ENCODE assay signal across 18 cellular contexts in the genomic region with DNA sequence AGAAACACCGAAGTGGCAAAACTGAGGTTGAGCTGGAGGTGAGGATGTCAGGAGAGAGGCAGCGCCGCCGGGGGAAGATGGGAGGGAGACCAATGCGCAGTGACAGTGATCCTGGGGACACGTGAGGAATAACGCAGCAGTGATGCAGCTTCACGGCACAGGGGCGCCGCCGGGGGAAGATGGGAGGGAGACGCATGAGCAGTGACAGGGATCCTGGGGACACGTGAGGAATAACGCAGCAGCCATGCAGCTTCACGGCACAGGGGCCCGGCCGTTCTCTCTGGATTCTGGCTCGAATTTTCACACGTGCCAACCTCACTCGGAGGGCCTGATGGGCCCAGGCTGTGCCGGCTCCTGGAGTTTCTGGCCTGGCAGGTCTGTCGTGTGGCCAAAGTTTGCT.
DNase-seq lines count a peak whose midpoint lies in the region; ATAC-seq and TF ChIP-seq lines count a peak whose summit lies in the region.
"Had no signal": no experiment of that assay in that cellular context is flagged by ENCODE, and none has a peak within 500 bp of the region (broad histone marks: within the 10 kb centered on the region; RNA-seq: fewer than 3 reads in every experiment).

No MANE protein-coding gene starts in this region.

- no peak for ATAC-seq in Right ventricle myocardium inferior
- ATAC-seq in heart left ventricle: no peak
- peak; percentile 9 for ATAC-seq in aorta (ENCODE audit: low FRiP score)

- H3K27ac ChIP-seq in heart left ventricle: peak overlapping the region in 6 of 12 donors; percentile 10 to 71 (median 34)
- peak overlapping the region; percentile 66 to 87 (median 82) for H3K27ac ChIP-seq in esophagus squamous epithelium
- peak overlapping the region; percentile 62 to 63 for H3K27ac ChIP-seq in prostate gland
- no peak overlapping the region for H3K27ac ChIP-seq in aorta (ENCODE audit: low read depth in 1 of 2, low read length in 2 of 2)
- H3K27ac ChIP-seq: RWPE1, SJSA1 had no signal

- DNase-seq in Right ventricle myocardium inferior (ENCODE audit: missing footprints): peak; percentile 67
- DNase-seq in heart left ventricle: no peak
- no peak for DNase-seq in esophagus squamous epithelium (lab: John Stamatoyannopoulos, UW)
- DNase-seq in prostate gland (ENCODE audit: low spot score): no peak
- no peak for DNase-seq in aorta
- no peak for DNase-seq in NCI-H146 (lab: John Stamatoyannopoulos, UW)
- DNase-seq in ACHN: no peak
- no peak for DNase-seq in kidney tubule cell (ENCODE audit: low spot score)
- DNase-seq: 8988T; Calu3; CD4-positive, alpha-beta memory T cell; NCI-H1105 treated with DMSO at 0.1 percent for 48 hours; NCI-H1930; NCI-H2171; NCI-H446 treated with DMSO at 0.1 percent for 48 hours; NCI-H748 treated with DMSO at 0.1 percent for 48 hours had no signal

- WGBS in heart left ventricle, 4 donors: 89 to 96% (median 93%) methylated on average over 21 to 22 of the region's 22 CpGs
- WGBS in esophagus squamous epithelium, 2 donors: 86 to 88% methylated on average over 15 to 17 of the region's 22 CpGs
- WGBS in prostate gland: 91% methylated on average over 22 of the region's 22 CpGs
- WGBS in aorta, 2 donors: 72 to 80% methylated on average over 22 of the region's 22 CpGs

- no peaks in the 10 kb centered on the region for H3K9me3 ChIP-seq in heart left ventricle
- no peaks in the 10 kb centered on the region for H3K9me3 ChIP-seq in esophagus squamous epithelium
- no peaks in the 10 kb centered on the region for H3K9me3 ChIP-seq in prostate gland
- H3K9me3 ChIP-seq in aorta (ENCODE audit: control insufficient read depth, low read length): no peaks in the 10 kb centered on the region

- H3K4me3 ChIP-seq in heart left ventricle (no peak overlapping the region), esophagus squamous epithelium (no peak overlapping the region), prostate gland (no peak overlapping the region), aorta (ENCODE audit: low read length in 2 of 2) (no peak overlapping the region)
- H3K4me3 ChIP-seq: SJSA1 had no signal

- H3K27me3 ChIP-seq in heart left ventricle (no peaks in the 10 kb centered on the region), esophagus squamous epithelium (no peaks in the 10 kb centered on the region), prostate gland (replicated peaks; ENCODE audit: insufficient read depth) (no peaks in the 10 kb centered on the region), aorta (ENCODE audit: control insufficient read depth in 1 of 2, insufficient read depth in 2 of 2, low read length in 1 of 2) (no peaks in the 10 kb centered on the region)
- H3K27me3 ChIP-seq: SJSA1 had no signal

- in situ Hi-C loops in ACHN (cut with HindIII; ENCODE audit: low pct_ligation_motif_present, low pct_unique_long_range_greater_than_20kb, low sequenced_read_pairs): no loop called here

- TF ChIP-seq CTCF in heart left ventricle (IDR thresholded peaks at IDR 0.05) (no peak), esophagus squamous epithelium (IDR thresholded peaks at IDR 0.05) (no peak), prostate gland (IDR thresholded peaks at IDR 0.05) (no peak)

- H3K36me3 ChIP-seq in heart left ventricle (no peaks in the 10 kb centered on the region), esophagus squamous epithelium (no peaks in the 10 kb centered on the region), prostate gland (no peaks in the 10 kb centered on the region), aorta (ENCODE audit: control insufficient read depth in 1 of 2, insufficient read depth in 2 of 2, low read length in 1 of 2) (no peaks in the 10 kb centered on the region)
- H3K36me3 ChIP-seq: SJSA1 had no signal

- TF ChIP-seq POLR2A in heart left ventricle (IDR thresholded peaks at IDR 0.05) (no peak), esophagus squamous epithelium (IDR thresholded peaks at IDR 0.05) (no peak), prostate gland (IDR thresholded peaks at IDR 0.05) (no peak)

- peaks cover 0 to 55% (median 8%) of the 10 kb centered on the region in 12 donors for H3K4me1 ChIP-seq in heart left ventricle
- H3K4me1 ChIP-seq in esophagus squamous epithelium: peaks cover 0 to 34% (median 6%) of the 10 kb centered on the region in 3 donors
- H3K4me1 ChIP-seq in prostate gland (replicated peaks): no peaks in the 10 kb centered on the region
- peaks cover 0 to 1% of the 10 kb centered on the region in 2 donors for H3K4me1 ChIP-seq in aorta (ENCODE audit: control insufficient read depth in 1 of 2, insufficient read depth in 2 of 2, low read length in 2 of 2)
- H3K4me1 ChIP-seq: SJSA1 had no signal

- intact Hi-C loops in Right ventricle myocardium inferior (cut with DNase I) (no loop called here), heart left ventricle (cut with DNase I) (no loop called here), esophagus squamous epithelium (cut with DNase I) (no loop called here), prostate gland (cut with DNase I) (loop anchor here (5.0 to 10.0 kb wide), 2 partner anchors 83 to 161 kb away; no protein-coding TSS in a partner anchor), aorta (cut with DNase I) (no loop called here)

Comparison
In these comparisons a context has a peak if more than half of its experiments do, and no peak if none do; other contexts are left out.
1. H3K27ac ChIP-seq: peak in esophagus squamous epithelium (4 of 4) and prostate gland (2 of 2); none in aorta (0 of 2).